In genomic region chr13:93418398-93418797, GRCh38 we compare ENCODE assay signal across 26 cellular contexts.
"Had no signal": no experiment of that assay in that cellular context is flagged by ENCODE, and none has a peak within 500 bp of the region (broad histone marks: within the 10 kb centered on the region; RNA-seq: fewer than 3 reads in every experiment).

No MANE protein-coding gene starts in this region.

- H3K4me3 Mint-ChIP-seq: mesothelial cell of epicardium; naive B cell; naive thymus-derived CD8-positive, alpha-beta T cell had no signal

- H3K36me3 Mint-ChIP-seq: mesothelial cell of epicardium; naive B cell; naive thymus-derived CD8-positive, alpha-beta T cell had no signal

- H3K9me3 Mint-ChIP-seq: mesothelial cell of epicardium; naive thymus-derived CD8-positive, alpha-beta T cell had no signal

- H3K4me1 Mint-ChIP-seq: mesothelial cell of epicardium; naive B cell; naive thymus-derived CD8-positive, alpha-beta T cell had no signal

- ATAC-seq: esophagus mucosa; gastrocnemius medialis; heart right ventricle; left cardiac atrium; left lung; left ventricle myocardium superior; lower lobe of right lung; mucosa of descending colon; naive thymus-derived CD8-positive, alpha-beta T cell had no signal

- FAIRE-seq: keratinocyte had no signal

- H3K4me3 ChIP-seq: coronary artery, dorsolateral prefrontal cortex, esophagus squamous epithelium, gastrocnemius medialis, heart right ventricle, left lung, lower lobe of right lung, mucosa of descending colon had no signal

- H3K27me3 ChIP-seq: dorsolateral prefrontal cortex, esophagus squamous epithelium, gastrocnemius medialis, heart right ventricle, left lung had no signal

- H3K27me3 Mint-ChIP-seq: naive B cell; naive thymus-derived CD8-positive, alpha-beta T cell had no signal

- H3K36me3 ChIP-seq: esophagus squamous epithelium, gastrocnemius medialis, heart right ventricle, left lung, lower lobe of right lung had no signal

- H3K9me3 ChIP-seq: esophagus squamous epithelium, gastrocnemius medialis, heart right ventricle, left lung, lower lobe of right lung, mucosa of descending colon had no signal

- H3K27ac Mint-ChIP-seq: mesothelial cell of epicardium; naive B cell; naive thymus-derived CD8-positive, alpha-beta T cell had no signal

- H3K4me1 ChIP-seq: esophagus squamous epithelium, gastrocnemius medialis, heart right ventricle, left lung had no signal

- H3K27ac ChIP-seq: coronary artery, dorsolateral prefrontal cortex, epithelial cell of prostate, esophagus squamous epithelium, gastrocnemius medialis, heart right ventricle, left lung, lower lobe of right lung had no signal

- DNase-seq: dermis blood vessel endothelial cell; dorsolateral prefrontal cortex; effector CD4-positive, alpha-beta T cell; effector memory CD4-positive, alpha-beta T cell; erythroblast; esophagus squamous epithelium; foreskin fibroblast; foreskin melanocyte; gastrocnemius medialis; glutamatergic neuron; head of caudate nucleus; heart right ventricle; hippocampal formation; left cardiac atrium; left lung; left ventricle myocardium superior; lower lobe of right lung; mesenchymal stem cell; mucosa of descending colon; naive B cell; naive thymus-derived CD8-positive, alpha-beta T cell had no signal
